2 cellular contexts compared by ENCODE assay signal in the genomic region with DNA sequence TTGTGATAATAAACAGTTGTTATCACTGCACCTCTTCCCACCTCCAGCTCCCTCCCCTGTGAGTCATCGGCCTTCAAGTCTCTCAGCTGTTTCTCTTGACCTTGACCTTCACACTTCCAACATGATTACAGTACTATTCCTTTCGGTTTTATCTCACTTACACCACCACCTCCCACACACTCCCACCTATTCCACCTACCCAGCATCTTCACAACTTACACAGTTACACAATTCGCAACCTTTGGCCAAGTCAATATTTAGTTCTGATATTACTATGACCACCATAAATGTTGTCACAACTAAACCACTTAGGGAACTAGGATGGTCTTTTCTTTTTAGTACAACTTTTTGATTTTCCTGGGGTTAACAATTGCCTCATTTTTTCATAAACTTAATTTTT.
TF ChIP-seq lines count a peak whose summit lies in the region.

No MANE protein-coding gene starts in this region.

TF ChIP-seq in HCT116, 20 proteins besides CTCF, POLR2A, EP300 and RAD21 (continued from another document):
- TF ChIP-seq TCF7L2 (IDR thresholded peaks at IDR 0.05; ENCODE audit: borderline replicate concordance, extremely low read depth, insufficient read depth, insufficient read length): peak; percentile 74
- no peak for TF ChIP-seq ZNF274 (IDR thresholded peaks at IDR 0.05; ENCODE audit: low read depth, low read length)
- TF ChIP-seq YY1 (IDR thresholded peaks at IDR 0.05; ENCODE audit: extremely low read depth, insufficient replicate concordance, low read depth, low read length): no peak
- no peak for TF ChIP-seq EZH2 (IDR thresholded peaks at IDR 0.05)
- TF ChIP-seq JUND (IDR thresholded peaks at IDR 0.05): peak; percentile 55
- peak; percentile 57; the same call in 1 of the 2 replicates for TF ChIP-seq FOSL1 (IDR thresholded peaks at IDR 0.05; ENCODE audit: low read depth)

TF ChIP-seq in K562, 482 proteins besides CTCF, POLR2A, EP300 and RAD21 (continued from another document and continues in another):
- no peak for TF ChIP-seq ZNF699 (CRISPR knock-in tag; IDR thresholded peaks at IDR 0.05; ENCODE audit: insufficient replicate concordance)
- no peak for TF ChIP-seq COPS2 (conservative IDR thresholded peaks at IDR 0.05)
- TF ChIP-seq NFYB (IDR thresholded peaks at IDR 0.05; ENCODE audit: extremely low read depth, insufficient read length): no peak
- TF ChIP-seq ZNF518B (CRISPR knock-in tag; IDR thresholded peaks at IDR 0.05): no peak
- no peak for TF ChIP-seq ZNF551 (CRISPR knock-in tag; IDR thresholded peaks at IDR 0.05)
- TF ChIP-seq ZNF707 (CRISPR knock-in tag; conservative IDR thresholded peaks at IDR 0.05): no peak
- TF ChIP-seq SOX6 (IDR thresholded peaks at IDR 0.05): peak; percentile 54
- no peak for TF ChIP-seq TEAD1 (CRISPR knock-in tag; IDR thresholded peaks at IDR 0.05)
- TF ChIP-seq ZBED1 (IDR thresholded peaks at IDR 0.05): no peak
- TF ChIP-seq SIN3B (IDR thresholded peaks at IDR 0.05; ENCODE audit: low read depth): no peak
- TF ChIP-seq GATAD2B (IDR thresholded peaks at IDR 0.05; ENCODE audit: borderline replicate concordance): no peak
- no peak for TF ChIP-seq HMG20A (CRISPR knock-in tag; conservative IDR thresholded peaks at IDR 0.05)
- TF ChIP-seq CTBP1 (IDR thresholded peaks at IDR 0.05; ENCODE audit: borderline replicate concordance): peak; percentile 56; the same call in 1 of the 2 replicates
- no peak for TF ChIP-seq UBTF (IDR thresholded peaks at IDR 0.05; ENCODE audit: borderline replicate concordance in 1 of 2, low read depth in 2 of 2, low read length in 2 of 2)
- TF ChIP-seq, protein P1, sequence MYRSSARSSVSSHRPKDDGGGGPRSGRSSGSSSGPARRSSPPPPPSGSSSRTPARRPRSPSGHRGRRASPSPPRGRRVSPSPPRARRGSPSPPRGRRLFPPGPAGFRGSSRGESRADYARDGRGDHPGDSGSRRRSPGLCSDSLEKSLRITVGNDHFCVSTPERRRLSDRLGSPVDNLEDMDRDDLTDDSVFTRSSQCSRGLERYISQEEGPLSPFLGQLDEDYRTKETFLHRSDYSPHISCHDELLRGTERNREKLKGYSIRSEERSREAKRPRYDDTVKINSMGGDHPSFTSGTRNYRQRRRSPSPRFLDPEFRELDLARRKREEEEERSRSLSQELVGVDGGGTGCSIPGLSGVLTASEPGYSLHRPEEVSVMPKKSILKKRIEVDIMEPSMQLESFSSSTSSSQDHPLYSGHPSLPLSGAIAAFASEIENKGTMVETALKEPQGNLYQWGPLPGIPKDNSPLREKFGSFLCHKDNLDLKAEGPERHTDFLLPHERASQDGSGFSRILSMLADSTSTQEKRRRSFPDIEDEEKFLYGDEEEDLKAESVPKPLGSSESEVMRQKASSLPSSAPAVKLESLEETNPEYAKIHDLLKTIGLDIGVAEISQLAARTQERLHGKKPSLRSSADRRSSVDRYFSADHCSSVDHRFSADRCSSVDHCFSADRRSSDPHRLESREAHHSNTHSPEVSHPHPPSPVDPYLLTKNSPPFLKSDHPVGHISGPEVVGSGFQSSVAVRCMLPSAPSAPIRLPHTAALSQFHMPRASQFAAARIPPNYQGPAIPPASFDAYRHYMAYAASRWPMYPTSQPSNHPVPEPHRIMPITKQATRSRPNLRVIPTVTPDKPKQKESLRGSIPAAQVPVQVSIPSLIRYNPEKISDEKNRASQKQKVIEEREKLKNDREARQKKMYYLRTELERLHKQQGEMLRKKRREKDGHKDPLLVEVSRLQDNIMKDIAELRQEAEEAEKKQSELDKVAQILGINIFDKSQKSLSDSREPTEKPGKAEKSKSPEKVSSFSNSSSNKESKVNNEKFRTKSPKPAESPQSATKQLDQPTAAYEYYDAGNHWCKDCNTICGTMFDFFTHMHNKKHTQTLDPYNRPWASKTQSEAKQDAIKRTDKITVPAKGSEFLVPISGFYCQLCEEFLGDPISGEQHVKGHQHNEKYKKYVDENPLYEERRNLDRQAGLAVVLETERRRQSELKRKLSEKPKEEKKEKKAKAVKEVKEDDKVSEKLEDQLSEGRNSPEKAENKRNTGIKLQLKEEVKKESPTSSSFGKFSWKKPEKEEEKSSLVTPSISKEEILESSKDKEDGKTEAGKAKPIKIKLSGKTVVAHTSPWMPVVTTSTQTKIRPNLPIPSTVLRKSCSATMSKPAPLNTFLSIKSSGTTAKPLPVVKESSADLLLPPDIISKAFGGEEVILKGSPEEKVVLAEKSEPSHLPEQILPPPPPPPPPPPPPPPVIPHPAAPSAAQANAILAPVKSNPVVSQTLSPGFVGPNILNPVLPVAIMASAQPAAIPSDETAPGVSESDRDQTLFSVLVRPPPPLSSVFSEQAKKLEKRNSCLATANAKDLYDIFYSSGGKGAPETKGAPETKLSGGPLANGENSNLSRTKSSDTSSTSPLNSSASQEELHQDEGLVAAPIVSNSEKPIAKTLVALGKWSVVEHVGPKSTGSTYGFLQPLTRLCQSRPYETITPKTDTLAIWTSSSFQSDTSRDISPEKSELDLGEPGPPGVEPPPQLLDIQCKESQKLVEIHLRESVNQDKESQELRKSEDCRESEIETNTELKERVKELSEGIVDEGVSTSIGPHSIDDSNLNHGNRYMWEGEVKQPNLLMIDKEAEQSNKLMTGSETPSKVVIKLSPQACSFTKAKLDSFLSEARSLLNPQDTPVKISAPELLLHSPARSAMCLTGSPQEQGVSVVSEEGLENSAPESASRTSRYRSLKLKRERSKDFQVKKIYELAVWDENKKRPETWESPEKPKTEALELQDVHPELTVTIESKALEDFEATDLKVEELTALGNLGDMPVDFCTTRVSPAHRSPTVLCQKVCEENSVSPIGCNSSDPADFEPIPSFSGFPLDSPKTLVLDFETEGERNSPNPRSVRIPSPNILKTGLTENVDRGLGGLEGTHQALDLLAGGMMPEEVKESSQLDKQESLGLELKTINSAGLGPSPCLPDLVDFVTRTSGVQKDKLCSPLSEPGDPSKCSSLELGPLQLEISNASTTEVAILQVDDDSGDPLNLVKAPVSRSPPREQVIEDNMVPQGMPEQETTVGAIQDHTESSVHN (IDR thresholded peaks at IDR 0.05; ENCODE audit: borderline replicate concordance in 1 of 2, low read depth in 1 of 2): peak in 1 of 2 experiments; percentile 85; a peak in 2 of 4 replicates
- TF ChIP-seq CBFA2T2 (conservative IDR thresholded peaks at IDR 0.05): peak; percentile 66
- no peak for TF ChIP-seq SRSF7 (optimal IDR thresholded peaks at IDR 0.05; ENCODE audit: low read depth, low read length)
- no peak for TF ChIP-seq CREB1 (IDR thresholded peaks at IDR 0.05)
- no peak for TF ChIP-seq CREB1 (CRISPR knock-in tag; IDR thresholded peaks at IDR 0.05)
- no peak for TF ChIP-seq DMBX1 (CRISPR knock-in tag; IDR thresholded peaks at IDR 0.05; ENCODE audit: borderline replicate concordance)
- peak; percentile 94 for TF ChIP-seq EGR1 (conservative IDR thresholded peaks at IDR 0.05)
- TF ChIP-seq GATA2 (CRISPR knock-in tag; IDR thresholded peaks at IDR 0.05): no peak
- TF ChIP-seq BACH1 (tag; IDR thresholded peaks at IDR 0.05): no peak
- no peak for TF ChIP-seq ZNF197 (CRISPR knock-in tag; IDR thresholded peaks at IDR 0.05; ENCODE audit: low read depth)
- no peak for TF ChIP-seq RAD51 (IDR thresholded peaks at IDR 0.05; ENCODE audit: borderline replicate concordance, low read depth)
- TF ChIP-seq, protein P2, sequence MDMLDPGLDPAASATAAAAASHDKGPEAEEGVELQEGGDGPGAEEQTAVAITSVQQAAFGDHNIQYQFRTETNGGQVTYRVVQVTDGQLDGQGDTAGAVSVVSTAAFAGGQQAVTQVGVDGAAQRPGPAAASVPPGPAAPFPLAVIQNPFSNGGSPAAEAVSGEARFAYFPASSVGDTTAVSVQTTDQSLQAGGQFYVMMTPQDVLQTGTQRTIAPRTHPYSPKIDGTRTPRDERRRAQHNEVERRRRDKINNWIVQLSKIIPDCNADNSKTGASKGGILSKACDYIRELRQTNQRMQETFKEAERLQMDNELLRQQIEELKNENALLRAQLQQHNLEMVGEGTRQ (CRISPR knock-in tag; IDR thresholded peaks at IDR 0.05): no peak
- no peak for TF ChIP-seq BMI1 (IDR thresholded peaks at IDR 0.05; ENCODE audit: low read length)
- no peak for TF ChIP-seq ZNF41 (CRISPR knock-in tag; conservative IDR thresholded peaks at IDR 0.05)
- no peak for TF ChIP-seq ZNF263 (CRISPR knock-in tag; IDR thresholded peaks at IDR 0.05; ENCODE audit: borderline replicate concordance)
- no peak for TF ChIP-seq ZBTB17 (CRISPR knock-in tag; IDR thresholded peaks at IDR 0.05)
- TF ChIP-seq, protein P3, sequence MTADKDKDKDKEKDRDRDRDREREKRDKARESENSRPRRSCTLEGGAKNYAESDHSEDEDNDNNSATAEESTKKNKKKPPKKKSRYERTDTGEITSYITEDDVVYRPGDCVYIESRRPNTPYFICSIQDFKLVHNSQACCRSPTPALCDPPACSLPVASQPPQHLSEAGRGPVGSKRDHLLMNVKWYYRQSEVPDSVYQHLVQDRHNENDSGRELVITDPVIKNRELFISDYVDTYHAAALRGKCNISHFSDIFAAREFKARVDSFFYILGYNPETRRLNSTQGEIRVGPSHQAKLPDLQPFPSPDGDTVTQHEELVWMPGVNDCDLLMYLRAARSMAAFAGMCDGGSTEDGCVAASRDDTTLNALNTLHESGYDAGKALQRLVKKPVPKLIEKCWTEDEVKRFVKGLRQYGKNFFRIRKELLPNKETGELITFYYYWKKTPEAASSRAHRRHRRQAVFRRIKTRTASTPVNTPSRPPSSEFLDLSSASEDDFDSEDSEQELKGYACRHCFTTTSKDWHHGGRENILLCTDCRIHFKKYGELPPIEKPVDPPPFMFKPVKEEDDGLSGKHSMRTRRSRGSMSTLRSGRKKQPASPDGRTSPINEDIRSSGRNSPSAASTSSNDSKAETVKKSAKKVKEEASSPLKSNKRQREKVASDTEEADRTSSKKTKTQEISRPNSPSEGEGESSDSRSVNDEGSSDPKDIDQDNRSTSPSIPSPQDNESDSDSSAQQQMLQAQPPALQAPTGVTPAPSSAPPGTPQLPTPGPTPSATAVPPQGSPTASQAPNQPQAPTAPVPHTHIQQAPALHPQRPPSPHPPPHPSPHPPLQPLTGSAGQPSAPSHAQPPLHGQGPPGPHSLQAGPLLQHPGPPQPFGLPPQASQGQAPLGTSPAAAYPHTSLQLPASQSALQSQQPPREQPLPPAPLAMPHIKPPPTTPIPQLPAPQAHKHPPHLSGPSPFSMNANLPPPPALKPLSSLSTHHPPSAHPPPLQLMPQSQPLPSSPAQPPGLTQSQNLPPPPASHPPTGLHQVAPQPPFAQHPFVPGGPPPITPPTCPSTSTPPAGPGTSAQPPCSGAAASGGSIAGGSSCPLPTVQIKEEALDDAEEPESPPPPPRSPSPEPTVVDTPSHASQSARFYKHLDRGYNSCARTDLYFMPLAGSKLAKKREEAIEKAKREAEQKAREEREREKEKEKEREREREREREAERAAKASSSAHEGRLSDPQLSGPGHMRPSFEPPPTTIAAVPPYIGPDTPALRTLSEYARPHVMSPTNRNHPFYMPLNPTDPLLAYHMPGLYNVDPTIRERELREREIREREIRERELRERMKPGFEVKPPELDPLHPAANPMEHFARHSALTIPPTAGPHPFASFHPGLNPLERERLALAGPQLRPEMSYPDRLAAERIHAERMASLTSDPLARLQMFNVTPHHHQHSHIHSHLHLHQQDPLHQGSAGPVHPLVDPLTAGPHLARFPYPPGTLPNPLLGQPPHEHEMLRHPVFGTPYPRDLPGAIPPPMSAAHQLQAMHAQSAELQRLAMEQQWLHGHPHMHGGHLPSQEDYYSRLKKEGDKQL (CRISPR knock-in tag; IDR thresholded peaks at IDR 0.05; ENCODE audit: borderline replicate concordance): no peak
- TF ChIP-seq ATF3 (IDR thresholded peaks at IDR 0.05): peak; percentile 76
- TF ChIP-seq ATF3 (CRISPR knock-in tag; conservative IDR thresholded peaks at IDR 0.05): no peak
- no peak for TF ChIP-seq ID3 (CRISPR knock-in tag; IDR thresholded peaks at IDR 0.05)
- 0 out of 2 replicates have a peak, but pooled peaks have one; percentile 24 for TF ChIP-seq ID3 (tag; IDR thresholded peaks at IDR 0.05)
